Comparison of ENCODE assay signal across 19 cellular contexts in genomic region chr2:148515170-148515569, GRCh38.
"Had no signal": no experiment of that assay in that cellular context is flagged by ENCODE, and none has a peak within 500 bp of the region (broad histone marks: within the 10 kb centered on the region; RNA-seq: fewer than 3 reads in every experiment).

No MANE protein-coding gene starts in this region.

- H3K27me3 ChIP-seq: foreskin keratinocyte, sigmoid colon, testis, vagina had no signal

- H3K9me3 Mint-ChIP-seq: activated naive CD8-positive, alpha-beta T cell treated with anti-CD3 and anti-CD28 coated beads for 36 hours; neural crest cell; stimulated activated memory B cell treated with anti-CD40 and anti-IgM and Interleukin-4, amounts not matched to agents 10 μg/mL and 1 μg/mL and 100 μg/mL, for 72 hours had no signal

- H3K4me1 Mint-ChIP-seq: naive B cell; neural crest cell; stimulated activated memory B cell treated with anti-CD40 and anti-IgM and Interleukin-4, amounts not matched to agents 10 μg/mL and 1 μg/mL and 100 μg/mL, for 72 hours had no signal

- H3K4me1 ChIP-seq: lower lobe of right lung, testis, vagina had no signal

- H3K4me3 Mint-ChIP-seq: activated CD8-positive, alpha-beta memory T cell treated with anti-CD3 and anti-CD28 coated beads, Interleukin-2, amount 10 ng/mL, durations not matched to agents 7 days and 5 days; activated naive CD8-positive, alpha-beta T cell treated with anti-CD3 and anti-CD28 coated beads for 36 hours; naive B cell; neural crest cell; stimulated activated memory B cell treated with anti-CD40 and anti-IgM and Interleukin-4, amounts not matched to agents 10 μg/mL and 1 μg/mL and 100 μg/mL, for 72 hours had no signal

- H3K4me3 ChIP-seq: lower lobe of right lung, sigmoid colon, smooth muscle cell, testis, vagina had no signal

- H3K27ac ChIP-seq: foreskin keratinocyte, lower lobe of right lung, sigmoid colon, testis, vagina had no signal

- H3K27ac Mint-ChIP-seq: activated CD8-positive, alpha-beta memory T cell treated with anti-CD3 and anti-CD28 coated beads, Interleukin-2, amount 10 ng/mL, durations not matched to agents 7 days and 5 days; activated naive CD8-positive, alpha-beta T cell treated with anti-CD3 and anti-CD28 coated beads for 36 hours; stimulated activated memory B cell treated with anti-CD40 and anti-IgM and Interleukin-4, amounts not matched to agents 10 μg/mL and 1 μg/mL and 100 μg/mL, for 72 hours had no signal

- H3K9me3 ChIP-seq: lower lobe of right lung, sigmoid colon, testis, vagina had no signal

- H3K27me3 Mint-ChIP-seq: activated CD8-positive, alpha-beta memory T cell treated with anti-CD3 and anti-CD28 coated beads, Interleukin-2, amount 10 ng/mL, durations not matched to agents 7 days and 5 days; activated naive CD8-positive, alpha-beta T cell treated with anti-CD3 and anti-CD28 coated beads for 36 hours; naive B cell; stimulated activated memory B cell treated with anti-CD40 and anti-IgM and Interleukin-4, amounts not matched to agents 10 μg/mL and 1 μg/mL and 100 μg/mL, for 72 hours had no signal

- DNase-seq: activated CD8-positive, alpha-beta memory T cell treated with anti-CD3 and anti-CD28 coated beads, Interleukin-2, amount 10 ng/mL, durations not matched to agents 7 days and 5 days; activated naive CD4-positive, alpha-beta T cell treated with Interleukin-2 at 50 U/mL for 16 hours; activated naive CD8-positive, alpha-beta T cell treated with anti-CD3 and anti-CD28 coated beads for 36 hours; activated T-cell treated with anti-CD3 and anti-CD28 coated beads for 4 hours; central memory CD4-positive, alpha-beta T cell; dermis blood vessel endothelial cell; effector CD8-positive, alpha-beta T cell; foreskin keratinocyte; lower lobe of right lung; mesendoderm; naive B cell; sigmoid colon; stimulated activated CD4-positive, alpha-beta T cell treated with anti-CD3 and anti-CD28 coated beads, Interleukin-15, amount 100 ng/mL, for 24 hours; testis; trophoblast cell had no signal

- H3K36me3 ChIP-seq: lower lobe of right lung, vagina had no signal

- ATAC-seq: activated CD8-positive, alpha-beta memory T cell treated with anti-CD3 and anti-CD28 coated beads, Interleukin-2, amount 10 ng/mL, durations not matched to agents 7 days and 5 days; foreskin keratinocyte; lower lobe of right lung; stimulated activated memory B cell treated with anti-CD40 and anti-IgM and Interleukin-4, amounts not matched to agents 10 μg/mL and 1 μg/mL and 100 μg/mL, for 72 hours had no signal
